In genomic region chr12:49323524-49324097, GRCh38 we compare ENCODE assay signal across 9 cellular contexts. TPM values are rescaled to one million over a fixed set of nuclear protein-coding genes. Genes with fewer than 3 reads are reported as not detected.
A peak's percentile ranks its signal among the peaks of the same experiment; 100 is the strongest.
DNase-seq lines count a peak whose midpoint lies in the region; TF ChIP-seq lines count a peak whose summit lies in the region.
"Had no signal": no experiment of that assay in that cellular context is flagged by ENCODE, and none has a peak within 500 bp of the region (broad histone marks: within the 10 kb centered on the region; RNA-seq: fewer than 3 reads in every experiment).

No MANE protein-coding gene starts in this region.

- H3K79me2 ChIP-seq in OCI-LY1 (ENCODE audit: insufficient read depth, low read length): peaks cover 7% of the 10 kb centered on the region; the same call in 1 of the 2 replicates

- peaks cover 10% of the 10 kb centered on the region; the same call in 1 of the 2 replicates for H3K4me1 ChIP-seq in Caco-2
- H3K4me1 ChIP-seq in OCI-LY1 (ENCODE audit: insufficient read depth, low read length, severe bottlenecking): peaks cover 20% of the 10 kb centered on the region
- peaks cover 4% of the 10 kb centered on the region for H3K4me1 ChIP-seq in ovary (ENCODE audit: insufficient read depth)

- peaks cover 43% of the 10 kb centered on the region for H3K36me3 Mint-ChIP-seq in Caco-2 (ENCODE audit: insufficient read depth, unreplicated experiment)

- peaks cover 6% of the 10 kb centered on the region for H3K4me1 Mint-ChIP-seq in Caco-2 (ENCODE audit: low read depth, unreplicated experiment)

- H3K9ac ChIP-seq in OCI-LY1 (ENCODE audit: low read length): peak overlapping the region; percentile 95

- H3K36me3 ChIP-seq in Caco-2 (ENCODE audit: control insufficient read depth, insufficient read depth, low read length) (peaks cover 2% of the 10 kb centered on the region; the same call in 1 of the 2 replicates), OCI-LY1 (ENCODE audit: insufficient read depth, low read length) (peaks cover 42% of the 10 kb centered on the region), ovary (no peaks in the 10 kb centered on the region)

- no peak for DNase-seq in Caco-2
- no peak for DNase-seq in epithelial cell of esophagus (ENCODE audit: low read depth)
- DNase-seq in ovary: no peak
- no peak for DNase-seq in cerebellar nuclear complex (lab: John Stamatoyannopoulos, UW)
- no peak for DNase-seq in NCI-H1048 (lab: John Stamatoyannopoulos, UW)
- no peak for DNase-seq in SKM-1 treated with dmso at 0.1 percent for 144 hours (lab: John Stamatoyannopoulos, UW; ENCODE audit: unreplicated experiment)
- DNase-seq in SK-N-DZ (ENCODE audit: low spot score): no peak

- TF ChIP-seq CTCF in Caco-2 (IDR thresholded peaks at IDR 0.05; ENCODE audit: insufficient read depth in 1 of 2, low read depth in 1 of 2, low read length in 1 of 2, severe bottlenecking in 1 of 2, unreplicated experiment in 1 of 2) (no peak), OCI-LY1 (IDR thresholded peaks at IDR 0.05; ENCODE audit: low read length) (no peak), epithelial cell of esophagus (IDR thresholded peaks at IDR 0.05; ENCODE audit: insufficient read depth, low read depth, low read length, missing control alignments) (no peak), ovary (IDR thresholded peaks at IDR 0.05) (no peak)

- CTCF ChIA-PET in Caco-2 (lab: Charles Lee): interaction anchor here (0.6 to 4.2 kb wide), 18 partner anchors 8 to 417 kb away, joined by 3 to 72 read pairs (median 6); partner anchors contain the start of genes C1QL4, DNAJC22, SPATS2 and TMBIM6

- H3K9me3 Mint-ChIP-seq in Caco-2 (ENCODE audit: unreplicated experiment): no peaks in the 10 kb centered on the region

- H3K27ac ChIP-seq in OCI-LY1 (ENCODE audit: low read depth, low read length, poor library complexity, severe bottlenecking) (peak overlapping the region; percentile 55), ovary (no peak overlapping the region)

- H3K9me2 ChIP-seq in OCI-LY1 (ENCODE audit: low read depth, low read length): no peaks in the 10 kb centered on the region

- peak overlapping the region; percentile 99 for H3K4me3 Mint-ChIP-seq in Caco-2 (ENCODE audit: unreplicated experiment)

- POLR2A ChIA-PET in Caco-2 (lab: Charles Lee): interaction anchor here (0.5 to 2.1 kb wide), 21 partner anchors 8 to 418 kb away, joined by 3 to 31 read pairs (median 5); partner anchors contain the start of genes DNAJC22, SPATS2, TMBIM6 and TUBA1B

- no peaks in the 10 kb centered on the region for H4K20me1 ChIP-seq in OCI-LY1 (ENCODE audit: insufficient read depth, low read length)

- no peaks in the 10 kb centered on the region for H3F3A ChIP-seq in OCI-LY1 (ENCODE audit: insufficient read depth, low read length)

- peak overlapping the region; percentile 98 for H3K27ac Mint-ChIP-seq in Caco-2 (ENCODE audit: unreplicated experiment)

- no peak for TF ChIP-seq EP300 in ovary (IDR thresholded peaks at IDR 0.05)

- H3K4me2 ChIP-seq in OCI-LY1 (ENCODE audit: low read length): peak overlapping the region; percentile 100

- H3K27me3 ChIP-seq in Caco-2 (replicated peaks; ENCODE audit: control insufficient read depth, insufficient read depth, low read length) (no peaks in the 10 kb centered on the region), OCI-LY1 (ENCODE audit: insufficient read depth, low read length) (no peaks in the 10 kb centered on the region), ovary (no peaks in the 10 kb centered on the region)

- peak overlapping the region; percentile 80; the same call in 1 of the 2 replicates for H2AFZ ChIP-seq in OCI-LY1 (ENCODE audit: low read length)

- H3K9me3 ChIP-seq in Caco-2 (no peaks in the 10 kb centered on the region), OCI-LY1 (ENCODE audit: low read length) (no peaks in the 10 kb centered on the region), ovary (no peaks in the 10 kb centered on the region)

- no peaks in the 10 kb centered on the region for H3K27me3 Mint-ChIP-seq in Caco-2 (ENCODE audit: insufficient read depth, unreplicated experiment)

- H3K4me3 ChIP-seq in Caco-2 (ENCODE audit: low read depth, low read length) (peak overlapping the region; percentile 89), OCI-LY1 (ENCODE audit: low read depth, low read length, poor library complexity, severe bottlenecking) (peak overlapping the region; percentile 94), epithelial cell of esophagus (ENCODE audit: low read length) (peak overlapping the region; percentile 72), ovary (peak overlapping the region; percentile 44)

- WGBS in ovary, 3 donors: 8 to 10% (median 9%) methylated on average over 19 of the region's 19 CpGs

- intact Hi-C loops in Caco-2 (cut with micrococcal nuclease; ENCODE audit: unreplicated experiment) (loop anchor here (2.0 kb wide), 2 partner anchors 27 to 35 kb away; no protein-coding TSS in a partner anchor), ovary (cut with DNase I) (no loop called here)

- BruUV-seq in Caco-2 (replicated peaks; lab: Mats Ljungman, UMichigan): TSS peak; percentile 81

- no peak for TF ChIP-seq POLR2A in ovary (IDR thresholded peaks at IDR 0.05)

RNA-seq across cellular contexts. Expression of gene TROAP, which starts 0.6 kb away (rescaled TPM):
- total RNA-seq in Caco-2 (2022): 134 and 135 TPM in 2 replicates
- total RNA-seq in ovary: 1 to 10 TPM in 3 of 7 donors, under 1 TPM in 3, not detected in 1; 0.36 to 1.6 (median 0.89) TPM
- polyA plus RNA-seq in ovary: under 1 TPM; 0.40 to 0.92 TPM
- polyA plus RNA-seq in SK-N-DZ (2014; cell fraction: cytosol; rRNA removed): 51.9 and 59.1 TPM in 2 replicates
- 145 and 224 TPM in 2 replicates for polyA plus RNA-seq in SK-N-DZ (2014; cell fraction: nucleus; rRNA removed)

RNA-seq across cellular contexts. Expression of gene C1QL4, which starts 13.4 kb away (rescaled TPM):
- 2.6 and 3.6 TPM in 2 replicates for total RNA-seq in Caco-2 (2022)
- total RNA-seq in ovary: not detected
- not detected for polyA plus RNA-seq in ovary
- 28.5 and 41.0 TPM in 2 replicates for polyA plus RNA-seq in SK-N-DZ (2014; cell fraction: cytosol; rRNA removed)
- polyA plus RNA-seq in SK-N-DZ (2014; cell fraction: nucleus; rRNA removed): 24.7 and 34.5 TPM in 2 replicates

RNA-seq across cellular contexts. Expression of gene DNAJC22, which starts 23.1 kb away (rescaled TPM):
- total RNA-seq in Caco-2 (2022) (40.6 and 47.7 TPM in 2 replicates), ovary (1 to 10 TPM in 1 of 7 donors, under 1 TPM in 4, not detected in 2; 0.37 to 3.4 (median 0.47) TPM)
- polyA plus RNA-seq in ovary: under 1 TPM; 0.30 to 0.58 TPM
- 2.2 and 2.4 TPM in 2 replicates for polyA plus RNA-seq in SK-N-DZ (2014; cell fraction: cytosol; rRNA removed)
- 2.3 and 2.4 TPM in 2 replicates for polyA plus RNA-seq in SK-N-DZ (2014; cell fraction: nucleus; rRNA removed)

RNA-seq across cellular contexts. Expression of gene PRPH, which starts 28.7 kb away (rescaled TPM):
- total RNA-seq in Caco-2 (2022) (3.2 and 4.9 TPM in 2 replicates), ovary (1 to 10 TPM in 2 of 7 donors, under 1 TPM in 5; 0.15 to 1.8 (median 0.34) TPM)
- 1 to 10 TPM in 1 of 2 donors, under 1 TPM in 1; 0.33 to 1.4 TPM for polyA plus RNA-seq in ovary
- 220 and 279 TPM in 2 replicates for polyA plus RNA-seq in SK-N-DZ (2014; cell fraction: cytosol; rRNA removed)
- polyA plus RNA-seq in SK-N-DZ (2014; cell fraction: nucleus; rRNA removed): 428 and 449 TPM in 2 replicates
- total RNA-seq: SK-MEL-5 had no signal

RNA-seq across cellular contexts. Expression of gene SPATS2, which starts 43.7 kb away (rescaled TPM):
- total RNA-seq in Caco-2 (2022) (43.1 and 48.9 TPM in 2 replicates), ovary (10 to 100 TPM in 6 of 7 donors, 1 to 10 TPM in 1; 9.1 to 19.7 (median 15.2) TPM)
- polyA plus RNA-seq in ovary: 10 to 100 TPM; 10.9 to 28.2 TPM
- polyA plus RNA-seq in SK-N-DZ (2014; cell fraction: cytosol; rRNA removed): 29.1 and 34.5 TPM in 2 replicates
- polyA plus RNA-seq in SK-N-DZ (2014; cell fraction: nucleus; rRNA removed): 14.8 and 27.8 TPM in 2 replicates

Comparison
In these comparisons a context has a peak if more than half of its experiments do, and no peak if none do; other contexts are left out.
1. H3K4me3 ChIP-seq: peak in every context shown above with its lines; median percentile 94 in OCI-LY1; 89 in Caco-2; 72 in epithelial cell of esophagus; 44 in ovary.
2. RNA of gene TROAP, which starts 0.6 kb away (total RNA-seq): 134 to 135 TPM in Caco-2; 0.36 to 1.6 TPM in ovary; every median in the first group is over 10 times any median in the second.